In genomic region chr6:111799576-111800467, GRCh38 we compare ENCODE assay signal across 14 cellular contexts.
A peak's percentile ranks its signal among the peaks of the same experiment; 100 is the strongest.
DNase-seq lines count a peak whose midpoint lies in the region; ATAC-seq and TF ChIP-seq lines count a peak whose summit lies in the region.
"Had no signal": no experiment of that assay in that cellular context is flagged by ENCODE, and none has a peak within 500 bp of the region (broad histone marks: within the 10 kb centered on the region; RNA-seq: fewer than 3 reads in every experiment).

No MANE protein-coding gene starts in this region.

- H3K27ac ChIP-seq in cingulate gyrus (ENCODE audit: low read depth, low read length) (peak overlapping the region; percentile 66), neuronal stem cell (replicated peaks; ENCODE audit: low read length) (no peak overlapping the region)
- H3K27ac ChIP-seq: neutrophil had no signal

- H3K4ac ChIP-seq in neuronal stem cell (ENCODE audit: low read length) = peak overlapping the region; percentile 58

- no peak overlapping the region for H3K4me2 ChIP-seq in neuronal stem cell (ENCODE audit: insufficient read depth, low read length, poor library complexity, severe bottlenecking)

- no peak overlapping the region for H4K91ac ChIP-seq in neuronal stem cell (ENCODE audit: low read depth, low read length, poor library complexity)

- H3K18ac ChIP-seq in neuronal stem cell (ENCODE audit: low read length) = no peak overlapping the region

- H3K4me3 ChIP-seq in LNCaP clone FGC (ENCODE audit: low read depth, low read length) (no peak overlapping the region), neuronal stem cell (ENCODE audit: low read length in 2 of 2) (no peak overlapping the region)

- H2BK5ac ChIP-seq in neuronal stem cell (ENCODE audit: low read length) = no peak overlapping the region

- DNase-seq in DMS 273 (lab: John Stamatoyannopoulos, UW; ENCODE audit: unreplicated experiment) (peak; percentile 12), DMS 273 treated with DMSO at 0.1 percent for 48 hours (lab: John Stamatoyannopoulos, UW) (no peak), LNCaP clone FGC (ENCODE audit: low read depth) (no peak), neuronal stem cell (ENCODE audit: low spot score) (no peak), NOMO-1 (lab: John Stamatoyannopoulos, UW; ENCODE audit: unreplicated experiment in 2 of 2) (no peak)
- DNase-seq: 8988T; activated naive CD8-positive, alpha-beta T cell treated with anti-CD3 and anti-CD28 coated beads, Interleukin-2, amount 10 ng/mL, durations not matched to agents 7 days and 5 days; GF-D8; NCI-H2029 treated with DMSO at 0.1 percent for 48 hours; stimulated activated CD4-positive, alpha-beta T cell treated with anti-CD3 and anti-CD28 coated beads, Interleukin-2, amount 100 ng/mL, for 24 hours had no signal

- no peak overlapping the region for H2BK12ac ChIP-seq in neuronal stem cell (ENCODE audit: low read length)

- H2AK5ac ChIP-seq in neuronal stem cell (ENCODE audit: low read depth, low read length) = no peak overlapping the region

- TF ChIP-seq CTCF in LNCaP clone FGC (IDR thresholded peaks at IDR 0.05; ENCODE audit: control insufficient read depth, extremely low read depth, insufficient read depth) = 0 out of 2 replicates have a peak, but pooled peaks have one; percentile 6

- peaks cover 0 to 81% of the 10 kb centered on the region in 2 donors for H3K36me3 ChIP-seq in neuronal stem cell (replicated peaks in 1 of 2; ENCODE audit: control insufficient read depth in 2 of 2, insufficient read depth in 2 of 2, low read length in 2 of 2)
- H3K36me3 ChIP-seq: neutrophil had no signal

- no peak overlapping the region for H3K14ac ChIP-seq in neuronal stem cell (ENCODE audit: low read length)

- H3K23ac ChIP-seq in neuronal stem cell (ENCODE audit: low read depth, low read length, poor library complexity) = peak overlapping the region; percentile 3

- peaks cover 1 to 9% of the 10 kb centered on the region in 2 donors for H3K4me1 ChIP-seq in neuronal stem cell (ENCODE audit: control insufficient read depth in 2 of 2, insufficient read depth in 1 of 2, low read depth in 1 of 2, low read length in 2 of 2)

- H3K79me1 ChIP-seq in neuronal stem cell (ENCODE audit: low read depth, low read length) = peaks cover 3% of the 10 kb centered on the region

- H3K9me3 ChIP-seq in neuronal stem cell (replicated peaks in 1 of 2; ENCODE audit: control insufficient read depth in 2 of 2, insufficient read depth in 1 of 2, low read depth in 1 of 2, low read length in 2 of 2) = no peaks in the 10 kb centered on the region
- H3K9me3 ChIP-seq: neutrophil had no signal

- H2BK15ac ChIP-seq in neuronal stem cell (ENCODE audit: low read length) = no peak overlapping the region

- no peak overlapping the region for H3K9ac ChIP-seq in neuronal stem cell (ENCODE audit: low read depth, low read length, poor library complexity)

- no peak overlapping the region for H2AFZ ChIP-seq in neuronal stem cell (ENCODE audit: low read length)

- no CpG with 5 or more reads among the region's 17 CpGs for WGBS in neuronal stem cell (ENCODE audit: extremely low coverage in 2 of 2, insufficient read length in 2 of 2, insufficient replicate concordance in 1 of 2), 2 donors

- no peak overlapping the region for H4K8ac ChIP-seq in neuronal stem cell (ENCODE audit: low read depth, low read length)

- ATAC-seq in HG03135 (IDR thresholded peaks at IDR 0.05; ENCODE audit: unreplicated experiment) = no peak
- no peak for ATAC-seq in HG03175 (IDR thresholded peaks at IDR 0.05; ENCODE audit: unreplicated experiment)

- H3K27me3 ChIP-seq in neuronal stem cell (ENCODE audit: control insufficient read depth in 3 of 3, insufficient read depth in 3 of 3, low read depth in 1 of 3, low read length in 3 of 3) = no peaks in the 10 kb centered on the region
- H3K27me3 ChIP-seq: neutrophil had no signal

- no peak overlapping the region for H2BK120ac ChIP-seq in neuronal stem cell (ENCODE audit: low read depth, low read length)
